ENCODE assay signal across 10 cellular contexts in the genomic region with DNA sequence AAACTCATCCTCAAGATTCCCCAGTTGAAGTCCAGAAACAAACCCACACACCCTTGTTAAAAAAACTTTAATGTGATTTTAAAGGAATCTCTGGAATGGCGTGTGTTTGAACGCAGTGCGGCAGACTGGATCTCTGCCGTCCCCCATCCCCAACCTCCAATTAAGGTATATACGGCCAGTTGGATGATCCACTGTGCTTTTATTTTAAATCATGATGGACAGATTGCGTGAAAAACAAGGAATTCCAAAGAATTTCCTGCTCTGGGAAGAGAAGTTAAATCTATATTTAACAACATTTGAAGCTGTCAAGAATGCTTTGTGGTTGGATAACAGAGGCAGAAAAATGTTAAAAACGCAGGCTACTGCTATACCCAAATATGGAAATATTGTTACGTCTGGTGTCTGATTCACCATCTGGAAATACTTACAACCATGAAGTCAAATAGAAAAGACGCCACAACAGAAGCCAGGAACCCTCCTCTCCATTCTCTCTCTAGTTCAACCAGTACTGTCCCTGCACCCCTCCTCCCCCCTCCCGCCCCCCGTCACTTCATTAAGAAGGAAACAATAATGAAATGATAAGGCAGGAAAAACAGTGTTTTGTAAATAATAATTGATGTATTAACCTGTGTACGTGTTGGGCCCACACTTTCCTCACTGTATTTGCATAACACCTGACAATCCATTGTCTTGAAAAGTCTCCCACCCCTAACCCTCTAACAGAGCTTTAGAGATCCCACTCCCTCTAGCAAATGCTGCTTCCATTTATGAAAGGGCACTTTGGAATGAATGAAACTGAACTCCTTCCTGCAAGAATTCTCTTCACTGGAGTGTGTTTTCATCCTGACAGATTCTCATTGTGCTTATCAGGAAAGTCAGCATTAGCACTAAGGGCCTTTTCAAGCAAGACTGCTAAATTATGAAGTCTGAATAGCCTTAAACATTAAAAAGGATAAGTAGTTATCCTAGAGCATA. TPM values are rescaled to one million over a fixed set of nuclear protein-coding genes. Genes with fewer than 3 reads are reported as not detected.
DNase-seq lines count a peak whose midpoint lies in the region; ATAC-seq, FAIRE-seq and TF ChIP-seq lines count a peak whose summit lies in the region.
"Had no signal": no experiment of that assay in that cellular context is flagged by ENCODE, and none has a peak within 500 bp of the region (broad histone marks: within the 10 kb centered on the region; RNA-seq: fewer than 3 reads in every experiment).

No MANE protein-coding gene starts in this region.

- TF ChIP-seq CTCF in sigmoid colon (IDR thresholded peaks at IDR 0.05) = no peak

- H3K4me3 ChIP-seq in sigmoid colon = peak overlapping the region; percentile 67 to 84 (median 75)

- intact Hi-C loops in sigmoid colon (cut with DNase I) = loop anchor here (10.0 kb wide), 1 partner anchor 634 kb away; no protein-coding TSS in a partner anchor

- no peaks in the 10 kb centered on the region for H3K9me3 ChIP-seq in sigmoid colon

- H3K27ac ChIP-seq in sigmoid colon = peak overlapping the region; percentile 96 to 99 (median 98)

- no peaks in the 10 kb centered on the region for H3K27me3 ChIP-seq in sigmoid colon

- TF ChIP-seq EP300 in sigmoid colon (IDR thresholded peaks at IDR 0.05) = peak in 1 of 4 donors; percentile 67

- 46 to 64% methylated on average over 12 of the region's 12 CpGs for WGBS in sigmoid colon, 2 donors

- H3K4me1 ChIP-seq in sigmoid colon = peaks cover 0 to 48% (median 39%) of the 10 kb centered on the region in 4 donors

- TF ChIP-seq POLR2A in sigmoid colon (IDR thresholded peaks at IDR 0.05) = no peak

- peaks cover 0 to 15% (median 2%) of the 10 kb centered on the region in 4 donors for H3K36me3 ChIP-seq in sigmoid colon

- DNase-seq in SW 1271 (lab: John Stamatoyannopoulos, UW) = peak; percentile 49 to 86
- peak; percentile 93 for DNase-seq in glomerular endothelial cell (ENCODE audit: extremely low read depth, low read depth, low spot score)
- DNase-seq in sigmoid colon = no peak
- DNase-seq in MV-4-11 (lab: John Stamatoyannopoulos, UW) = no peak
- DNase-seq: activated gamma-delta T cell treated with Interleukin-2 at 50 U/mL for 16 hours, NCI-H510A treated with DMSO at 0.1 percent for 48 hours had no signal

- no peak for ATAC-seq in HG03442 (IDR thresholded peaks at IDR 0.05; ENCODE audit: unreplicated experiment)
- ATAC-seq in HG02870 (IDR thresholded peaks at IDR 0.05; ENCODE audit: unreplicated experiment) = no peak
- no peak for ATAC-seq in HG03045 (IDR thresholded peaks at IDR 0.05; ENCODE audit: unreplicated experiment)

- peak; percentile 84 for FAIRE-seq in G401.6 (lab: Jason Lieb, UNC)

RNA-seq across cellular contexts. Expression of a gene that starts 2.0 kb away (rescaled TPM):
- total RNA-seq in glomerular endothelial cell = 274 and 577 TPM in 2 replicates
- 100 to 1,000 TPM in 2 of 4 donors, 10 to 100 TPM in 2; 28.2 to 150 (median 104) TPM for total RNA-seq in sigmoid colon
- polyA plus RNA-seq in sigmoid colon = 10 to 100 TPM in 2 of 3 donors, 1 to 10 TPM in 1; 3.9 to 79.5 (median 22.8) TPM

Comparison
In these comparisons a context has a peak if more than half of its experiments do, and no peak if none do; other contexts are left out.
1. DNase-seq: peak in SW 1271 (2 of 2) and glomerular endothelial cell (single experiment); none in sigmoid colon (single experiment) and MV-4-11 (single experiment).